Comparison of ENCODE assay signal across 23 cellular contexts in the genomic region with DNA sequence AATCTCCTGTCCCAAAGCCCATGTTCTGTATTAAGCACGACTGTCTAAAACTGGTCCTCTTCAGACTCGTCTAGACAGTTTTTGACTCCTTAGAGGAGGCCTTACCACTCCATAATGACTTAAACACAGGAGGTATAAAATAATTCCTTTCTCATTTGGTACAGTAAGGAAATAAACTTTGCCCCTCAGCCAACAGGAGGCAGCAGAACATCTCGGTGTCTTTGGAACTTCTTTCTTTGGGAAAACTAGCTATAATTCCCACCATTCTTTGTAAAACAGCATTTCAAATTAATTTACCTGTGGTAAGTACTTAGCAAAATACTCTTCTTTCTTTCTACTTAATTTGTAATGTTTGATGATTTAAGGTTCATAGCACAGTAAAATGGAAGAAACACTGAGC.
"Had no signal": no experiment of that assay in that cellular context is flagged by ENCODE, and none has a peak within 500 bp of the region (broad histone marks: within the 10 kb centered on the region; RNA-seq: fewer than 3 reads in every experiment).

No MANE protein-coding gene starts in this region.

- ATAC-seq: activated CD8-positive, alpha-beta T cell treated with anti-CD3 and anti-CD28 coated beads for 36 hours; activated T-cell treated with anti-CD3 and anti-CD28 coated beads, Interleukin-2, amount 50 U/mL, for 4 hours; activated T-helper 17 cell treated with anti-CD3 and anti-CD28 coated beads, Interleukin-2, amount 50 U/mL, for 72 hours; left lung; lower lobe of right lung; natural killer cell; right cardiac atrium had no signal

- DNase-seq: activated B cell treated with CpG ODN at 0.5 μM for 24 hours; activated CD4-positive, alpha-beta T cell treated with anti-CD3 and anti-CD28 coated beads, Interleukin-2, amount 50 U/mL, for 1 hour; activated CD8-positive, alpha-beta T cell treated with anti-CD3 and anti-CD28 coated beads for 36 hours; activated gamma-delta T cell treated with Interleukin-2 at 50 U/mL for 16 hours; activated naive CD4-positive, alpha-beta T cell treated with anti-CD3 and anti-CD28 coated beads, Interleukin-2, amount 50 U/mL, for 16 hours; activated T-cell treated with anti-CD3 and anti-CD28 coated beads, Interleukin-2, amount 50 U/mL, for 4 hours; amniotic stem cell; caudate nucleus; foreskin melanocyte; kidney glomerular epithelial cell; left lung; lower lobe of right lung; mesenchymal stem cell; natural killer cell; posterior cingulate gyrus; right cardiac atrium; stimulated activated CD4-positive, alpha-beta T cell treated with anti-CD3 and anti-CD28 coated beads, Interleukin-15, amount 100 ng/mL, for 24 hours; stimulated activated CD4-positive, alpha-beta T cell treated with anti-CD3 and anti-CD28 coated beads, Interleukin-2, amount 100 ng/mL, for 24 hours; stimulated activated naive CD4-positive, alpha-beta T cell; tibial artery had no signal

- H3K27ac ChIP-seq: left lung, lower lobe of right lung, suprapubic skin, tibial artery had no signal

- H3K4me1 Mint-ChIP-seq: activated T-helper 17 cell treated with anti-CD3 and anti-CD28 coated beads, Interleukin-2, amount 50 U/mL, for 72 hours had no signal

- H3K36me3 ChIP-seq: esophagus muscularis mucosa, left lung, lower lobe of right lung, suprapubic skin, tibial artery had no signal

- H3K27me3 ChIP-seq: esophagus muscularis mucosa, left lung, tibial artery had no signal

- H3K9me3 Mint-ChIP-seq: activated B cell treated with CpG ODN at 0.5 μM for 24 hours; activated CD8-positive, alpha-beta T cell treated with anti-CD3 and anti-CD28 coated beads for 36 hours; activated T-cell treated with anti-CD3 and anti-CD28 coated beads, Interleukin-2, amount 50 U/mL, for 4 hours; activated T-helper 17 cell treated with anti-CD3 and anti-CD28 coated beads, Interleukin-2, amount 50 U/mL, for 72 hours had no signal

- H3K4me1 ChIP-seq: left lung had no signal

- H3K27ac Mint-ChIP-seq: activated B cell treated with CpG ODN at 0.5 μM for 24 hours; activated CD8-positive, alpha-beta T cell treated with anti-CD3 and anti-CD28 coated beads for 36 hours; activated T-helper 17 cell treated with anti-CD3 and anti-CD28 coated beads, Interleukin-2, amount 50 U/mL, for 72 hours; natural killer cell had no signal

- H3K36me3 Mint-ChIP-seq: natural killer cell had no signal

- H3K9me3 ChIP-seq: esophagus muscularis mucosa, left lung, lower lobe of right lung, suprapubic skin, tibial artery had no signal

- H3K4me3 ChIP-seq: esophagus muscularis mucosa, left lung, lower lobe of right lung, suprapubic skin, tibial artery had no signal

- H3K4me3 Mint-ChIP-seq: activated B cell treated with CpG ODN at 0.5 μM for 24 hours; activated CD8-positive, alpha-beta T cell treated with anti-CD3 and anti-CD28 coated beads for 36 hours; activated T-cell treated with anti-CD3 and anti-CD28 coated beads, Interleukin-2, amount 50 U/mL, for 4 hours; activated T-helper 17 cell treated with anti-CD3 and anti-CD28 coated beads, Interleukin-2, amount 50 U/mL, for 72 hours; natural killer cell had no signal
